7 cellular contexts compared by ENCODE assay signal in genomic region chr13:24511019-24511823, GRCh38. TPM values are rescaled to one million over a fixed set of nuclear protein-coding genes. Genes with fewer than 3 reads are reported as not detected.
DNase-seq lines count a peak whose midpoint lies in the region; ATAC-seq and TF ChIP-seq lines count a peak whose summit lies in the region.

No MANE protein-coding gene starts in this region.

- H3K27ac ChIP-seq in RWPE1 (peak overlapping the region; percentile 97), right atrium auricular region (peak overlapping the region; percentile 76 to 87), sigmoid colon (peak overlapping the region; percentile 88 to 94 (median 92))

- H3K9me3 ChIP-seq in right atrium auricular region (no peaks in the 10 kb centered on the region), sigmoid colon (no peaks in the 10 kb centered on the region)

- DNase-seq in RWPE1 (ENCODE audit: low spot score) (peak; percentile 59), right atrium auricular region (ENCODE audit: low spot score) (no peak), sigmoid colon (no peak), NCI-H1694 (lab: John Stamatoyannopoulos, UW) (no peak)

- intact Hi-C loops in sigmoid colon (cut with DNase I), result loop anchor here (5.0 kb wide), 1 partner anchor 624 kb away; the partner anchor contains the start of gene MIPEP

- H3K27me3 Mint-ChIP-seq in activated naive CD4-positive, alpha-beta T cell treated with anti-CD3 and anti-CD28 coated beads, Interleukin-2, amount 50 U/mL, for 24 hours, result no peaks in the 10 kb centered on the region

- peak; percentile 61 for ATAC-seq in GM18517 (IDR thresholded peaks at IDR 0.05; ENCODE audit: unreplicated experiment)
- ATAC-seq in HG03095 (IDR thresholded peaks at IDR 0.05; ENCODE audit: unreplicated experiment), result peak; percentile 51

- POLR2A ChIA-PET in RWPE1 (lab: Yijun Ruan, JAX; ENCODE audit: low non-redundant PET), result no interaction called here

- no peaks in the 10 kb centered on the region for H3K9me3 Mint-ChIP-seq in activated naive CD4-positive, alpha-beta T cell treated with anti-CD3 and anti-CD28 coated beads, Interleukin-2, amount 50 U/mL, for 24 hours

- H3K4me1 Mint-ChIP-seq in activated naive CD4-positive, alpha-beta T cell treated with anti-CD3 and anti-CD28 coated beads, Interleukin-2, amount 50 U/mL, for 24 hours, result peaks cover 48% of the 10 kb centered on the region

- peaks cover 6% of the 10 kb centered on the region for H3K36me3 Mint-ChIP-seq in activated naive CD4-positive, alpha-beta T cell treated with anti-CD3 and anti-CD28 coated beads, Interleukin-2, amount 50 U/mL, for 24 hours

- TF ChIP-seq CTCF in RWPE1 (conservative IDR thresholded peaks at IDR 0.05; ENCODE audit: low read depth) (no peak), right atrium auricular region (IDR thresholded peaks at IDR 0.05) (no peak), sigmoid colon (IDR thresholded peaks at IDR 0.05) (no peak)

- WGBS in sigmoid colon, 2 donors, result 11 to 36% methylated on average over 22 of the region's 22 CpGs

- no peaks in the 10 kb centered on the region for H3K36me3 ChIP-seq in right atrium auricular region
- H3K36me3 ChIP-seq in sigmoid colon, result no peaks in the 10 kb centered on the region

- H3K4me3 Mint-ChIP-seq in activated naive CD4-positive, alpha-beta T cell treated with anti-CD3 and anti-CD28 coated beads, Interleukin-2, amount 50 U/mL, for 24 hours, result peak overlapping the region; percentile 91

- H3K4me3 ChIP-seq in right atrium auricular region (peak overlapping the region; percentile 73 to 87), sigmoid colon (peak overlapping the region; percentile 74 to 85 (median 78))

- CTCF ChIA-PET in RWPE1 (lab: Yijun Ruan, JAX), result interaction anchor here (0.6 kb wide), 1 partner anchor 189 kb away, joined by 3 read pairs; no protein-coding TSS in a partner anchor

- H3K27me3 ChIP-seq in right atrium auricular region (no peaks in the 10 kb centered on the region), sigmoid colon (no peaks in the 10 kb centered on the region)

- TF ChIP-seq EP300 in sigmoid colon (IDR thresholded peaks at IDR 0.05), result no peak

- TF ChIP-seq POLR2A in sigmoid colon (IDR thresholded peaks at IDR 0.05), result no peak

- peak overlapping the region; percentile 93 for H3K27ac Mint-ChIP-seq in activated naive CD4-positive, alpha-beta T cell treated with anti-CD3 and anti-CD28 coated beads, Interleukin-2, amount 50 U/mL, for 24 hours

- H3K4me1 ChIP-seq in right atrium auricular region, result peaks cover 0 to 19% of the 10 kb centered on the region in 2 donors
- H3K4me1 ChIP-seq in sigmoid colon, result peaks cover 0 to 21% (median 12%) of the 10 kb centered on the region in 4 donors

RNA-seq across cellular contexts. Expression of gene PARP4, which starts 1.4 kb away (rescaled TPM):
- 10 to 100 TPM; 21.2 to 22.1 TPM for total RNA-seq in right atrium auricular region
- total RNA-seq in sigmoid colon, result 10 to 100 TPM; 33.3 to 54.3 (median 39.8) TPM
- polyA plus RNA-seq in sigmoid colon, result 10 to 100 TPM; 29.4 to 47.4 (median 44.0) TPM
